21 cellular contexts compared by ENCODE assay signal in genomic region chr9:3360245-3360644, GRCh38.
DNase-seq lines count a peak whose midpoint lies in the region; ATAC-seq and FAIRE-seq lines count a peak whose summit lies in the region.
"Had no signal": no experiment of that assay in that cellular context is flagged by ENCODE, and none has a peak within 500 bp of the region (broad histone marks: within the 10 kb centered on the region; RNA-seq: fewer than 3 reads in every experiment).

No MANE protein-coding gene starts in this region.

- peak; percentile 59 for FAIRE-seq in GM19239 (lab: Jason Lieb, UNC)
- FAIRE-seq: D721Med, GM12891, GM18507, H1 had no signal

- no peak for ATAC-seq in HG03159 (IDR thresholded peaks at IDR 0.05; ENCODE audit: unreplicated experiment)

- DNase-seq in GM19239 (ENCODE audit: insufficient read length, low spot score) = no peak
- peak; percentile 10 for DNase-seq in kidney tubule cell (ENCODE audit: low spot score)
- peak; percentile 25 for DNase-seq in renal cortical epithelial cell (ENCODE audit: low read depth)
- DNase-seq in activated effector memory CD4-positive, alpha-beta T cell treated with Interleukin-2 at 50 U/mL for 16 hours = no peak
- no peak for DNase-seq in NCI-H1092 treated with DMSO at 0.1 percent for 48 hours (lab: John Stamatoyannopoulos, UW)
- DNase-seq: ACHN; AML-193; BE2C; CD4-positive, alpha-beta T cell; CD8-positive, alpha-beta memory T cell; DMS 273 treated with DMSO at 0.1 percent for 48 hours; DMS79; EL; GDM1; H7; HCEC 1CT had no signal

Comparison
In these comparisons a context has a peak if more than half of its experiments do, and no peak if none do; other contexts are left out.
1. DNase-seq: peak in kidney tubule cell (single experiment) and renal cortical epithelial cell (single experiment); none in GM19239 (single experiment), activated effector memory CD4-positive, alpha-beta T cell treated with Interleukin-2 at 50 U/mL for 16 hours (single experiment) and NCI-H1092 treated with DMSO at 0.1 percent for 48 hours (single experiment).